29 cellular contexts compared by ENCODE assay signal in the genomic region with DNA sequence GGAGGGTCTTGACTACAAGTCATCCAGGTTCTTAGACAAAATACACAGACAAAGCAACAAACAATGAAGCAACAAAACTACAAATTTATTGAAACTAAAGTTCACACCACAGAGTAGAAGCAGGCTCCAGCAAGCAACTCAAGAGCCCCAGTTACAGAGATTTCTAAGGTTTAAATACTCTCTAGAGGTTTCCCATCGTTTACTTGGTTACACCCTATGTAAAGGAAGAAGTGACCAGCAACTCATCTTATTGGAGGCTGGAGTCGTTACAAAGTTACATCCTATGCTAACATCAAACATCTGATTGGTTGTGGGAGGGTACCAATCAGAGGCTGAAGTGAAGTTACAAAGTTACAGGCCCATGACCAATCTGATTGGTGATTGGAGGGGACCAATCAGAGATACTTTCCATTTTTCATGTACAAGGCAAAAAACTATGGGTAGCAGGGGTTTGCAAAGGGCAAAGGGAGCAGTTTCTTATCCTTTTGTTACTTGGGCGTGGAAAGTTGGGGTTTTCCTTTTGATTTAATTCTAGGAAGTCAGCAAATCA.
A peak's percentile ranks its signal among the peaks of the same experiment; 100 is the strongest.
DNase-seq lines count a peak whose midpoint lies in the region; ATAC-seq, FAIRE-seq and TF ChIP-seq lines count a peak whose summit lies in the region.
"Had no signal": no experiment of that assay in that cellular context is flagged by ENCODE, and none has a peak within 500 bp of the region (broad histone marks: within the 10 kb centered on the region; RNA-seq: fewer than 3 reads in every experiment).

No MANE protein-coding gene starts in this region.

- POLR2A ChIA-PET in HCT116 (lab: Charles Lee): no interaction called here

- no peak overlapping the region for H3K9ac ChIP-seq in HCT116 (ENCODE audit: low read length)
- H3K9ac ChIP-seq in mesendoderm (ENCODE audit: low read length): no peak overlapping the region
- H3K9ac ChIP-seq: KMS-11, parathyroid adenoma had no signal

- no peak overlapping the region for H3K4me3 ChIP-seq in HCT116 (replicated peaks in 1 of 2; ENCODE audit: low read depth in 1 of 2, low read length in 2 of 2)
- no peak overlapping the region for H3K4me3 ChIP-seq in mesendoderm (ENCODE audit: low read length)
- no peak overlapping the region for H3K4me3 ChIP-seq in right atrium auricular region
- H3K4me3 ChIP-seq: coronary artery, esophagus muscularis mucosa, tibial artery had no signal

- peak; percentile 1 for DNase-seq in EL
- DNase-seq in HCT116 (ENCODE audit: low read depth, low spot score): no peak
- peak; percentile 23 for DNase-seq in OCI-M1 (lab: John Stamatoyannopoulos, UW)
- DNase-seq in mesendoderm: peak; percentile 15
- no peak for DNase-seq in activated T-helper 2 cell treated with anti-CD3 and anti-CD28 coated beads, Interferon-gamma antibody, Interleukin-2, Interleukin-4, amounts not matched to agents 10 μg/mL and 5 μg/mL and 100 μg/mL, durations not matched to agents 14 hours and 24 hours and 36 hours (ENCODE audit: low spot score)
- DNase-seq in right atrium auricular region (ENCODE audit: low spot score): no peak
- DNase-seq in GM12892 (ENCODE audit: insufficient read length): no peak
- DNase-seq in KG1 (lab: John Stamatoyannopoulos, UW): no peak
- DNase-seq: activated CD4-positive, CD25-positive, alpha-beta regulatory T cell; activated CD8-positive, alpha-beta memory T cell treated with anti-CD3 and anti-CD28 coated beads for 24 hours; activated naive CD4-positive, alpha-beta T cell treated with anti-CD3 and anti-CD28 coated beads for 36 hours; activated T-cell treated with anti-CD3 and anti-CD28 coated beads, Interleukin-2, amount 50 U/mL, for 4 hours; anterior cingulate cortex; hippocampal formation; MV-4-11; NCI-H1694; NCI-H69; right cardiac atrium; stimulated activated CD4-positive, alpha-beta T cell treated with anti-CD3 and anti-CD28 coated beads, Interleukin-12 subunit alpha, Interleukin-12 subunit beta, amount 100 ng/mL, for 4 hours; T-helper 9 cell; tibial artery had no signal

- TF ChIP-seq RAD21 in HCT116 (IDR thresholded peaks at IDR 0.05; ENCODE audit: low read depth): no peak

- H3K9me3 Mint-ChIP-seq in activated T-helper 2 cell treated with anti-CD3 and anti-CD28 coated beads, Interferon-gamma antibody, Interleukin-2, Interleukin-4, amounts not matched to agents 10 μg/mL and 5 μg/mL and 100 μg/mL, durations not matched to agents 14 hours and 24 hours and 36 hours: no peaks in the 10 kb centered on the region

- intact Hi-C loops in HCT116 (cut with micrococcal nuclease): no loop called here
- intact Hi-C loops in activated T-helper 2 cell treated with anti-CD3 and anti-CD28 coated beads, Interferon-gamma antibody, Interleukin-2, Interleukin-4, amounts not matched to agents 10 μg/mL and 5 μg/mL and 100 μg/mL, durations not matched to agents 14 hours and 24 hours and 36 hours (cut with micrococcal nuclease): loop anchor here (10.0 kb wide), 1 partner anchor 1929 kb away; no protein-coding TSS in a partner anchor

- no peak overlapping the region for H3K4me3 Mint-ChIP-seq in activated T-helper 2 cell treated with anti-CD3 and anti-CD28 coated beads, Interferon-gamma antibody, Interleukin-2, Interleukin-4, amounts not matched to agents 10 μg/mL and 5 μg/mL and 100 μg/mL, durations not matched to agents 14 hours and 24 hours and 36 hours (ENCODE audit: low read depth)
- H3K4me3 Mint-ChIP-seq: activated naive CD4-positive, alpha-beta T cell treated with anti-CD3 and anti-CD28 coated beads for 36 hours; activated T-cell treated with anti-CD3 and anti-CD28 coated beads, Interleukin-2, amount 50 U/mL, for 4 hours; naive thymus-derived CD8-positive, alpha-beta T cell; stimulated activated naive CD8-positive, alpha-beta T cell treated with anti-CD3 and anti-CD28 coated beads, Interleukin-15, Interleukin-2, amounts not matched to agents 100 ng/mL and 50 ng/mL, for 24 hours had no signal

- no peak overlapping the region for H4K8ac ChIP-seq in mesendoderm (ENCODE audit: low read depth, low read length)

- H3K79me2 ChIP-seq in HCT116 (ENCODE audit: insufficient read depth, low read length) (no peaks in the 10 kb centered on the region), mesendoderm (ENCODE audit: control insufficient read depth, insufficient read depth, low read length) (no peaks in the 10 kb centered on the region)
- H3K79me2 ChIP-seq: parathyroid adenoma had no signal

- TF ChIP-seq CTCF in HCT116 (IDR thresholded peaks at IDR 0.05 in 2 of 3, conservative IDR thresholded peaks at IDR 0.05 in 1 of 3; ENCODE audit: borderline replicate concordance in 1 of 3, insufficient read depth in 1 of 3, low read depth in 2 of 3, low read length in 2 of 3): no peak
- TF ChIP-seq CTCF in right atrium auricular region (IDR thresholded peaks at IDR 0.05): no peak

- H2BK120ac ChIP-seq in mesendoderm (ENCODE audit: low read depth, low read length): no peak overlapping the region

- H3K9me3 ChIP-seq in HCT116 (ENCODE audit: control insufficient read depth in 1 of 2, insufficient read depth in 1 of 2, low read depth in 1 of 2, low read length in 2 of 2) (no peaks in the 10 kb centered on the region), right atrium auricular region (peaks cover 0 to 4% of the 10 kb centered on the region in 2 donors)
- H3K9me3 ChIP-seq: tibial artery had no signal

- H3K56ac ChIP-seq in mesendoderm (ENCODE audit: low read length): no peak overlapping the region

- no peaks in the 10 kb centered on the region for H3K9me2 ChIP-seq in HCT116 (ENCODE audit: insufficient read depth)

- RAD21 ChIA-PET in HCT116 (lab: Charles Lee; ENCODE audit: low non-redundant PET in 1 of 2, low total read pairs in 2 of 2, uncharacterized antibody in 2 of 2, unreplicated experiment in 2 of 2): no interaction called here

- no TSS peak for BruUV-seq in HCT116 (replicated peaks; lab: Mats Ljungman, UMichigan)

- FAIRE-seq in GM12892 (lab: Jason Lieb, UNC): no peak
- FAIRE-seq: GM19239 had no signal

- H3K27me3 ChIP-seq in HCT116 (ENCODE audit: insufficient read depth, low read length) (no peaks in the 10 kb centered on the region), mesendoderm (ENCODE audit: insufficient read depth, low read length, poor library complexity) (no peaks in the 10 kb centered on the region), right atrium auricular region (no peaks in the 10 kb centered on the region)
- H3K27me3 ChIP-seq: esophagus muscularis mucosa, tibial artery had no signal

- no peak overlapping the region for H3K27ac ChIP-seq in HCT116 (ENCODE audit: low read depth, low read length)
- H3K27ac ChIP-seq in mesendoderm (ENCODE audit: low read depth, low read length): no peak overlapping the region
- H3K27ac ChIP-seq in right atrium auricular region: no peak overlapping the region
- H3K27ac ChIP-seq: coronary artery, esophagus muscularis mucosa, KMS-11, parathyroid adenoma, tibial artery had no signal

- TF ChIP-seq POLR2A in HCT116 (IDR thresholded peaks at IDR 0.05; ENCODE audit: borderline replicate concordance, extremely low read depth, insufficient read depth, insufficient read length): no peak
- no peak for TF ChIP-seq POLR2A in GM12892 (IDR thresholded peaks at IDR 0.05; ENCODE audit: low read depth, low read length)

- WGBS in mesendoderm (ENCODE audit: extremely low coverage, insufficient coverage, low lambda C conversion rate): no CpG with 5 or more reads among the region's 3 CpGs

- H2AK5ac ChIP-seq in mesendoderm (ENCODE audit: low read length): no peak overlapping the region

- H3K23ac ChIP-seq in mesendoderm (ENCODE audit: low read length): no peak overlapping the region

- no peaks in the 10 kb centered on the region for H4K20me1 ChIP-seq in HCT116 (ENCODE audit: insufficient read depth)

- no peak for ATAC-seq in HCT116
- ATAC-seq: left lobe of liver, right cardiac atrium had no signal

- no peak overlapping the region for H3K4ac ChIP-seq in mesendoderm (ENCODE audit: low read depth, low read length)

- no peak overlapping the region for H4K5ac ChIP-seq in mesendoderm (ENCODE audit: low read length)

- H3K4me1 Mint-ChIP-seq in activated T-helper 2 cell treated with anti-CD3 and anti-CD28 coated beads, Interferon-gamma antibody, Interleukin-2, Interleukin-4, amounts not matched to agents 10 μg/mL and 5 μg/mL and 100 μg/mL, durations not matched to agents 14 hours and 24 hours and 36 hours (ENCODE audit: low read depth): no peaks in the 10 kb centered on the region
- H3K4me1 Mint-ChIP-seq: naive thymus-derived CD8-positive, alpha-beta T cell had no signal

- H3K36me3 ChIP-seq in HCT116 (ENCODE audit: control insufficient read depth in 1 of 2, insufficient read depth in 2 of 2, low read length in 2 of 2) (no peaks in the 10 kb centered on the region), mesendoderm (ENCODE audit: control insufficient read depth, insufficient read depth, low read length) (no peaks in the 10 kb centered on the region), right atrium auricular region (no peaks in the 10 kb centered on the region)
- H3K36me3 ChIP-seq: esophagus muscularis mucosa, tibial artery had no signal

- H3K4me1 ChIP-seq in HCT116 (ENCODE audit: control insufficient read depth in 1 of 2, insufficient read depth in 2 of 2, low read length in 2 of 2) (no peaks in the 10 kb centered on the region), mesendoderm (ENCODE audit: control insufficient read depth, low read depth, low read length) (no peaks in the 10 kb centered on the region), right atrium auricular region (no peaks in the 10 kb centered on the region)
- H3K4me1 ChIP-seq: esophagus muscularis mucosa, parathyroid adenoma, tibial artery had no signal

- no peaks in the 10 kb centered on the region for H3K79me1 ChIP-seq in mesendoderm (ENCODE audit: low read length)

- H3K27ac Mint-ChIP-seq in activated T-helper 2 cell treated with anti-CD3 and anti-CD28 coated beads, Interferon-gamma antibody, Interleukin-2, Interleukin-4, amounts not matched to agents 10 μg/mL and 5 μg/mL and 100 μg/mL, durations not matched to agents 14 hours and 24 hours and 36 hours: no peak overlapping the region
- H3K27ac Mint-ChIP-seq: activated naive CD4-positive, alpha-beta T cell treated with anti-CD3 and anti-CD28 coated beads for 36 hours; naive thymus-derived CD8-positive, alpha-beta T cell; stimulated activated naive CD8-positive, alpha-beta T cell treated with anti-CD3 and anti-CD28 coated beads, Interleukin-15, Interleukin-2, amounts not matched to agents 100 ng/mL and 50 ng/mL, for 24 hours had no signal

- no peak overlapping the region for H2BK5ac ChIP-seq in mesendoderm (ENCODE audit: low read length)

- H3K27me3 Mint-ChIP-seq in activated T-helper 2 cell treated with anti-CD3 and anti-CD28 coated beads, Interferon-gamma antibody, Interleukin-2, Interleukin-4, amounts not matched to agents 10 μg/mL and 5 μg/mL and 100 μg/mL, durations not matched to agents 14 hours and 24 hours and 36 hours (ENCODE audit: low read depth): no peaks in the 10 kb centered on the region
- H3K27me3 Mint-ChIP-seq: naive thymus-derived CD8-positive, alpha-beta T cell; stimulated activated naive CD8-positive, alpha-beta T cell treated with anti-CD3 and anti-CD28 coated beads, Interleukin-15, Interleukin-2, amounts not matched to agents 100 ng/mL and 50 ng/mL, for 24 hours had no signal

- H3K18ac ChIP-seq in mesendoderm (ENCODE audit: low read length): no peak overlapping the region

- H3K4me2 ChIP-seq in HCT116 (ENCODE audit: low read length) (no peak overlapping the region), mesendoderm (ENCODE audit: low read length) (no peak overlapping the region)
- H3K4me2 ChIP-seq: KMS-11 had no signal

- H3K36me3 Mint-ChIP-seq in activated T-helper 2 cell treated with anti-CD3 and anti-CD28 coated beads, Interferon-gamma antibody, Interleukin-2, Interleukin-4, amounts not matched to agents 10 μg/mL and 5 μg/mL and 100 μg/mL, durations not matched to agents 14 hours and 24 hours and 36 hours (ENCODE audit: low read depth): no peaks in the 10 kb centered on the region
- H3K36me3 Mint-ChIP-seq: naive thymus-derived CD8-positive, alpha-beta T cell had no signal

- H2AFZ ChIP-seq in HCT116 (ENCODE audit: low read depth, low read length, poor library complexity, severe bottlenecking): peak overlapping the region; percentile 26
- H2AFZ ChIP-seq: parathyroid adenoma had no signal

- CTCF ChIA-PET in HCT116 (lab: Charles Lee): no interaction called here

- H2BK15ac ChIP-seq in mesendoderm (replicated peaks; ENCODE audit: low read depth): no peak overlapping the region

Comparison
In these comparisons a context has a peak if more than half of its experiments do, and no peak if none do; other contexts are left out.
1. DNase-seq: peak in EL (single experiment), OCI-M1 (single experiment) and mesendoderm (single experiment); none in HCT116 (single experiment), activated T-helper 2 cell treated with anti-CD3 and anti-CD28 coated beads, Interferon-gamma antibody, Interleukin-2, Interleukin-4, amounts not matched to agents 10 μg/mL and 5 μg/mL and 100 μg/mL, durations not matched to agents 14 hours and 24 hours and 36 hours (single experiment), right atrium auricular region (single experiment), GM12892 (single experiment) and KG1 (single experiment).